14 cellular contexts compared by ENCODE assay signal in the genomic region with DNA sequence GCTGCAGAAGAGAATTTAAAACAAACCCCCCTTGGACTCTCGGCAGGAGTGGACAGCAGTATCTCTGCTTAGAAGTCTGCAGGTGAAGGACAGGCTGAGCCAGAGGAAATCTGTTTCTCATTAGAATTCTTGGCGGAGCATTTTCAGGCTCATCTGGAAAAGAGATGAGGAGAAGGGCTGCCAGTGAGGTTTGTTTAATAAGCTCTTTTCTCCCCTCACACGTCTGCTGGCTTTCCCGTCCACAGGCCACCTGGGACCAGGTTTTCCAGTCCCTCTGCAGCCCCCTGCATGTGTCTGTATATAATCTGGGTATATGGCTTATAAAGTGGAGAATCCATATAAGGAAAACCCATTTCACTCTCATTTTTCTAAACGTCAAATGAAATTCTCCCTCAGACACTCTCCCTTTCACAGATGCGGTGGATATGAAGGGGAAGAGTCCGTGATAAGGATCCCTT.
DNase-seq lines count a peak whose midpoint lies in the region; ATAC-seq and TF ChIP-seq lines count a peak whose summit lies in the region.
"Had no signal": no experiment of that assay in that cellular context is flagged by ENCODE, and none has a peak within 500 bp of the region (broad histone marks: within the 10 kb centered on the region; RNA-seq: fewer than 3 reads in every experiment).

No MANE protein-coding gene starts in this region.

- H3K9me3 Mint-ChIP-seq in chondrocyte (ENCODE audit: low read depth), result no peaks in the 10 kb centered on the region
- H3K9me3 Mint-ChIP-seq: activated CD4-positive, alpha-beta memory T cell treated with anti-CD3 and anti-CD28 coated beads, Interleukin-2, amount 10 ng/mL, durations not matched to agents 7 days and 5 days; activated naive CD4-positive, alpha-beta T cell treated with anti-CD3 and anti-CD28 coated beads, Interleukin-2, amount 50 U/mL, for 72 hours; naive B cell; stimulated activated memory B cell treated with anti-CD40 and anti-IgM and Interleukin-4, amounts not matched to agents 10 μg/mL and 1 μg/mL and 100 μg/mL, for 72 hours had no signal

- H3K36me3 ChIP-seq in mesodermal cell (ENCODE audit: control insufficient read depth, insufficient read depth, low read length), result no peaks in the 10 kb centered on the region
- H3K36me3 ChIP-seq in suprapubic skin, result no peaks in the 10 kb centered on the region
- no peaks in the 10 kb centered on the region for H3K36me3 ChIP-seq in H7 (replicated peaks; ENCODE audit: control insufficient read depth, insufficient read depth, low read length)

- no peak overlapping the region for H3K4me3 ChIP-seq in mesodermal cell (ENCODE audit: extremely low read depth, insufficient read depth, low read length, poor library complexity, severe bottlenecking)
- no peak overlapping the region for H3K4me3 ChIP-seq in suprapubic skin
- H3K4me3 ChIP-seq in H7 (ENCODE audit: insufficient read depth, low read depth, low read length), result no peak overlapping the region

- no peak for TF ChIP-seq POLR2A in suprapubic skin (IDR thresholded peaks at IDR 0.05)

- 69% methylated on average over 4 of the region's 7 CpGs; no CpG with 5 or more reads in 1 of the 2 experiments for WGBS in mesodermal cell (ENCODE audit: insufficient coverage in 2 of 2), 2 experiments
- 52% methylated on average over 7 of the region's 7 CpGs for WGBS in suprapubic skin

- H3K27ac ChIP-seq in mesodermal cell (ENCODE audit: low read depth, low read length, severe bottlenecking) (peak overlapping the region; percentile 63), suprapubic skin (peak overlapping the region; percentile 22)

- H3K9me3 ChIP-seq in mesodermal cell (ENCODE audit: control insufficient read depth, low read length) (no peaks in the 10 kb centered on the region), suprapubic skin (no peaks in the 10 kb centered on the region)

- peaks cover 61% of the 10 kb centered on the region for H3K4me1 Mint-ChIP-seq in chondrocyte (ENCODE audit: low read depth)
- H3K4me1 Mint-ChIP-seq: activated CD4-positive, alpha-beta memory T cell treated with anti-CD3 and anti-CD28 coated beads, Interleukin-2, amount 10 ng/mL, durations not matched to agents 7 days and 5 days; naive B cell; stimulated activated memory B cell treated with anti-CD40 and anti-IgM and Interleukin-4, amounts not matched to agents 10 μg/mL and 1 μg/mL and 100 μg/mL, for 72 hours had no signal

- peak; percentile 19 for DNase-seq in NCI-H82 (lab: John Stamatoyannopoulos, UW)
- no peak for DNase-seq in NCI-H82 treated with DMSO at 0.1 percent for 48 hours (lab: John Stamatoyannopoulos, UW; ENCODE audit: unreplicated experiment)
- no peak for DNase-seq in chondrocyte (ENCODE audit: low spot score)
- no peak for DNase-seq in suprapubic skin (ENCODE audit: low spot score in 2 of 2)
- no peak for DNase-seq in H7
- DNase-seq: activated CD4-positive, alpha-beta memory T cell treated with anti-CD3 and anti-CD28 coated beads, Interleukin-2, amount 10 ng/mL, durations not matched to agents 7 days and 5 days; DMS79 treated with DMSO at 0.1 percent for 48 hours; effector CD8-positive, alpha-beta T cell; naive B cell had no signal

- no peak for TF ChIP-seq EP300 in suprapubic skin (IDR thresholded peaks at IDR 0.05)

- no peaks in the 10 kb centered on the region for H3K36me3 Mint-ChIP-seq in chondrocyte (ENCODE audit: low read depth)
- H3K36me3 Mint-ChIP-seq: activated naive CD4-positive, alpha-beta T cell treated with anti-CD3 and anti-CD28 coated beads, Interleukin-2, amount 50 U/mL, for 72 hours; naive B cell; stimulated activated memory B cell treated with anti-CD40 and anti-IgM and Interleukin-4, amounts not matched to agents 10 μg/mL and 1 μg/mL and 100 μg/mL, for 72 hours had no signal

- H3K27me3 Mint-ChIP-seq in chondrocyte (ENCODE audit: low read depth), result no peaks in the 10 kb centered on the region

- ATAC-seq in HG02852 (IDR thresholded peaks at IDR 0.05; ENCODE audit: unreplicated experiment), result no peak
- ATAC-seq in GM19395 (IDR thresholded peaks at IDR 0.05; ENCODE audit: unreplicated experiment), result no peak
- ATAC-seq: activated naive CD4-positive, alpha-beta T cell treated with anti-CD3 and anti-CD28 coated beads, Interleukin-2, amount 50 U/mL, for 72 hours; stimulated activated memory B cell treated with anti-CD40 and anti-IgM and Interleukin-4, amounts not matched to agents 10 μg/mL and 1 μg/mL and 100 μg/mL, for 72 hours had no signal

- TF ChIP-seq CTCF in chondrocyte (IDR thresholded peaks at IDR 0.05), result no peak
- TF ChIP-seq CTCF in suprapubic skin (IDR thresholded peaks at IDR 0.05), result no peak

- H3K4me1 ChIP-seq in mesodermal cell (ENCODE audit: control insufficient read depth, insufficient read depth, low read length, poor library complexity, severe bottlenecking) (peaks cover 22% of the 10 kb centered on the region), suprapubic skin (peaks cover 30% of the 10 kb centered on the region)

- H3K4me3 Mint-ChIP-seq in chondrocyte (ENCODE audit: unreplicated experiment), result no peak overlapping the region
- H3K4me3 Mint-ChIP-seq: activated CD4-positive, alpha-beta memory T cell treated with anti-CD3 and anti-CD28 coated beads, Interleukin-2, amount 10 ng/mL, durations not matched to agents 7 days and 5 days; naive B cell; stimulated activated memory B cell treated with anti-CD40 and anti-IgM and Interleukin-4, amounts not matched to agents 10 μg/mL and 1 μg/mL and 100 μg/mL, for 72 hours had no signal

- H3K27me3 ChIP-seq in suprapubic skin, result no peaks in the 10 kb centered on the region
- H3K27me3 ChIP-seq in H7 (ENCODE audit: control insufficient read depth, insufficient read depth, low read length), result no peaks in the 10 kb centered on the region

- H3K27ac Mint-ChIP-seq in chondrocyte (ENCODE audit: unreplicated experiment), result peak overlapping the region; percentile 58
- H3K27ac Mint-ChIP-seq: activated CD4-positive, alpha-beta memory T cell treated with anti-CD3 and anti-CD28 coated beads, Interleukin-2, amount 10 ng/mL, durations not matched to agents 7 days and 5 days; activated naive CD4-positive, alpha-beta T cell treated with anti-CD3 and anti-CD28 coated beads, Interleukin-2, amount 50 U/mL, for 72 hours; stimulated activated memory B cell treated with anti-CD40 and anti-IgM and Interleukin-4, amounts not matched to agents 10 μg/mL and 1 μg/mL and 100 μg/mL, for 72 hours had no signal
